In the genomic region with DNA sequence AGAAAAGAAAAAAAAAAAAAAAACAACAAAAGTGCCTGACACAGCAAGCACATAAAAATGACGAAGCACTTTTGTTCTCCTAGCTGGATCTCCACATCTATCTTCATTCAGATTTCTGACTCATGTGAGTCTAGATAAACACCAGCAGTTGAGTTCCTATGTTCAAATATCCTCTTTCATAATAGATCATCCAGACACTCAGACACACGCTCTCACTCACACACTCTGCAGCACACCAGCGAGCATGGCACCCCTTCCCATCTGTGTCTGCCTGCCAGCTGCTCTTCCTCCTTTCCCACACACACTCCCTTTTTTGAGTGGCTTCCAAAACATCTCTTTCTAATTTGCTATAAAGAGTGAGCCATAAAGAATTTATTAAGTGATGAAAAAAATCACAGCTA, we compare ENCODE assay signal across 8 cellular contexts. TPM values are rescaled to one million over a fixed set of nuclear protein-coding genes. Genes with fewer than 3 reads are reported as not detected.
DNase-seq lines count a peak whose midpoint lies in the region; ATAC-seq, FAIRE-seq and TF ChIP-seq lines count a peak whose summit lies in the region.
"Had no signal": no experiment of that assay in that cellular context is flagged by ENCODE, and none has a peak within 500 bp of the region (broad histone marks: within the 10 kb centered on the region; RNA-seq: fewer than 3 reads in every experiment).

No MANE protein-coding gene starts in this region.

- DNase-seq in HFF-Myc (ENCODE audit: extremely low read depth, low read depth) = peak; percentile 92
- DNase-seq in fibroblast of peridontal ligament (ENCODE audit: extremely low read depth) = peak; percentile 98
- peak; percentile 95 for DNase-seq in skeletal muscle cell (ENCODE audit: low read depth)
- DNase-seq in GM19239 (ENCODE audit: insufficient read length, low spot score) = no peak
- DNase-seq in NCI-H146 treated with DMSO at 0.1 percent for 48 hours (lab: John Stamatoyannopoulos, UW; ENCODE audit: unreplicated experiment) = no peak
- DNase-seq: heart right ventricle had no signal

- no peak for FAIRE-seq in GM19239 (lab: Jason Lieb, UNC)

- no peak for TF ChIP-seq CTCF in HFF-Myc (IDR thresholded peaks at IDR 0.05; ENCODE audit: low read depth, low read length, missing control alignments)

- H3K4me3 ChIP-seq in HFF-Myc (replicated peaks; ENCODE audit: low read depth, low read length) (no peak overlapping the region), skeletal muscle cell (ENCODE audit: low read depth, low read length) (no peak overlapping the region)
- H3K4me3 ChIP-seq: heart right ventricle had no signal

- ATAC-seq in GM18868 (IDR thresholded peaks at IDR 0.05; ENCODE audit: unreplicated experiment) = no peak

TF ChIP-seq in PFSK-1, 5 proteins besides CTCF, POLR2A, EP300 and RAD21:
- TF ChIP-seq FOXP2 (optimal IDR thresholded peaks at IDR 0.05; ENCODE audit: borderline replicate concordance, extremely low read depth, extremely low read length, insufficient read depth) (peak; percentile 61), TAF1 (IDR thresholded peaks at IDR 0.05; ENCODE audit: borderline replicate concordance, insufficient read depth, low read length) (no peak), SIN3A (IDR thresholded peaks at IDR 0.05; ENCODE audit: borderline replicate concordance, insufficient read depth, low read length) (peak; percentile 78; the same call in 1 of the 2 replicates), POLR2AphosphoS5 (IDR thresholded peaks at IDR 0.05; ENCODE audit: low read depth, low read length) (no peak)
- TF ChIP-seq, protein P1, sequence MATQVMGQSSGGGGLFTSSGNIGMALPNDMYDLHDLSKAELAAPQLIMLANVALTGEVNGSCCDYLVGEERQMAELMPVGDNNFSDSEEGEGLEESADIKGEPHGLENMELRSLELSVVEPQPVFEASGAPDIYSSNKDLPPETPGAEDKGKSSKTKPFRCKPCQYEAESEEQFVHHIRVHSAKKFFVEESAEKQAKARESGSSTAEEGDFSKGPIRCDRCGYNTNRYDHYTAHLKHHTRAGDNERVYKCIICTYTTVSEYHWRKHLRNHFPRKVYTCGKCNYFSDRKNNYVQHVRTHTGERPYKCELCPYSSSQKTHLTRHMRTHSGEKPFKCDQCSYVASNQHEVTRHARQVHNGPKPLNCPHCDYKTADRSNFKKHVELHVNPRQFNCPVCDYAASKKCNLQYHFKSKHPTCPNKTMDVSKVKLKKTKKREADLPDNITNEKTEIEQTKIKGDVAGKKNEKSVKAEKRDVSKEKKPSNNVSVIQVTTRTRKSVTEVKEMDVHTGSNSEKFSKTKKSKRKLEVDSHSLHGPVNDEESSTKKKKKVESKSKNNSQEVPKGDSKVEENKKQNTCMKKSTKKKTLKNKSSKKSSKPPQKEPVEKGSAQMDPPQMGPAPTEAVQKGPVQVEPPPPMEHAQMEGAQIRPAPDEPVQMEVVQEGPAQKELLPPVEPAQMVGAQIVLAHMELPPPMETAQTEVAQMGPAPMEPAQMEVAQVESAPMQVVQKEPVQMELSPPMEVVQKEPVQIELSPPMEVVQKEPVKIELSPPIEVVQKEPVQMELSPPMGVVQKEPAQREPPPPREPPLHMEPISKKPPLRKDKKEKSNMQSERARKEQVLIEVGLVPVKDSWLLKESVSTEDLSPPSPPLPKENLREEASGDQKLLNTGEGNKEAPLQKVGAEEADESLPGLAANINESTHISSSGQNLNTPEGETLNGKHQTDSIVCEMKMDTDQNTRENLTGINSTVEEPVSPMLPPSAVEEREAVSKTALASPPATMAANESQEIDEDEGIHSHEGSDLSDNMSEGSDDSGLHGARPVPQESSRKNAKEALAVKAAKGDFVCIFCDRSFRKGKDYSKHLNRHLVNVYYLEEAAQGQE (IDR thresholded peaks at IDR 0.05; ENCODE audit: insufficient read depth in 1 of 2, low read depth in 2 of 2, low read length in 2 of 2) = no peak

RNA-seq across cellular contexts. Expression of gene CELF6, which starts 19.8 kb away (rescaled TPM):
- polyA plus RNA-seq in PFSK-1 (2012; ENCODE audit: insufficient read length, low read depth) = 0.24 TPM

RNA-seq across cellular contexts. Expression of gene HEXA, which starts 36.0 kb away (rescaled TPM):
- 149 TPM for polyA plus RNA-seq in PFSK-1 (2012; ENCODE audit: insufficient read length, low read depth)

RNA-seq across cellular contexts. Expression of gene TMEM202, which starts 58.3 kb away (rescaled TPM):
- polyA plus RNA-seq in PFSK-1 (2012; ENCODE audit: insufficient read length, low read depth) = not detected
- polyA plus RNA-seq: heart right ventricle had no signal

Comparison
In these comparisons a context has a peak if more than half of its experiments do, and no peak if none do; other contexts are left out.
1. DNase-seq: peak in HFF-Myc (single experiment), fibroblast of peridontal ligament (single experiment) and skeletal muscle cell (single experiment); none in GM19239 (single experiment) and NCI-H146 treated with DMSO at 0.1 percent for 48 hours (single experiment).